ENCODE assay signal across 21 cellular contexts in genomic region chr12:88585054-88585453, GRCh38. TPM values are rescaled to one million over a fixed set of nuclear protein-coding genes. Genes with fewer than 3 reads are reported as not detected.
"Had no signal": no experiment of that assay in that cellular context is flagged by ENCODE, and none has a peak within 500 bp of the region (broad histone marks: within the 10 kb centered on the region; RNA-seq: fewer than 3 reads in every experiment).

No MANE protein-coding gene starts in this region.

- H3K36me3 ChIP-seq: neural progenitor cell, ovary, right lobe of liver, sigmoid colon, tibial artery, transverse colon, upper lobe of right lung, uterus had no signal

- H3K27ac ChIP-seq: neural progenitor cell, ovary, parathyroid adenoma, psoas muscle, right lobe of liver, sigmoid colon, stomach, tibial artery, transverse colon, upper lobe of right lung, uterus had no signal

- H3K4me1 ChIP-seq: neural progenitor cell, parathyroid adenoma, psoas muscle, right lobe of liver, upper lobe of right lung, uterus had no signal

- H3K9me3 ChIP-seq: ovary, right lobe of liver, upper lobe of right lung had no signal

- H3K4me3 ChIP-seq: neural progenitor cell, ovary, psoas muscle, right lobe of liver, sigmoid colon, stomach, tibial artery, transverse colon, upper lobe of right lung, uterus had no signal

- DNase-seq: natural killer cell; occipital lobe; ovary; psoas muscle; right cardiac atrium; right lobe of liver; sigmoid colon; small intestine; stimulated activated CD4-positive, alpha-beta T cell treated with anti-CD3 and anti-CD28 coated beads, Interleukin-15, amount 100 ng/mL, for 24 hours; stimulated activated CD4-positive, alpha-beta T cell treated with anti-CD3 and anti-CD28 coated beads, Interleukin-2, amount 100 ng/mL, for 24 hours; stimulated activated CD4-positive, alpha-beta T cell treated with anti-CD3 and anti-CD28 coated beads, Interleukin-2, amount 100 ng/mL, for 48 hours; stimulated activated CD4-positive, alpha-beta T cell treated with anti-CD3 and anti-CD28 coated beads, Interleukin-4, amount 100 ng/mL, for 24 hours; stimulated activated naive B cell treated with anti-CD40 and anti-IgM and Interleukin-4, amounts not matched to agents 10 μg/mL and 1 μg/mL and 100 μg/mL, for 72 hours; stimulated activated naive CD4-positive, alpha-beta T cell treated with Interleukin-2 at 50 U/mL for 16 hours; stomach; tibial artery; transverse colon; upper lobe of right lung; uterus had no signal

- H3K27me3 ChIP-seq: ovary, right lobe of liver, sigmoid colon, tibial artery, transverse colon, upper lobe of right lung, uterus had no signal

RNA-seq across cellular contexts. Expression of gene KITLG, which starts 4.8 kb away (rescaled TPM):
- total RNA-seq: natural killer cell had no signal
